In genomic region chr11:45144126-45145082, GRCh38 we compare ENCODE assay signal across 18 cellular contexts. TPM values are rescaled to one million over a fixed set of nuclear protein-coding genes. Genes with fewer than 3 reads are reported as not detected.
A peak's percentile ranks its signal among the peaks of the same experiment; 100 is the strongest.
DNase-seq lines count a peak whose midpoint lies in the region; TF ChIP-seq lines count a peak whose summit lies in the region.
"Had no signal": no experiment of that assay in that cellular context is flagged by ENCODE, and none has a peak within 500 bp of the region (broad histone marks: within the 10 kb centered on the region; RNA-seq: fewer than 3 reads in every experiment).

No MANE protein-coding gene starts in this region.

- no peaks in the 10 kb centered on the region for H3K27me3 ChIP-seq in mesendoderm (ENCODE audit: insufficient read depth, low read length, poor library complexity)
- H3K27me3 ChIP-seq: right atrium auricular region had no signal

- no peak overlapping the region for H3K4ac ChIP-seq in mesendoderm (ENCODE audit: low read depth, low read length)

- peaks cover 4% of the 10 kb centered on the region for H3K9me3 Mint-ChIP-seq in neural crest cell
- H3K9me3 Mint-ChIP-seq: endodermal cell had no signal

- no peak overlapping the region for H3K23ac ChIP-seq in mesendoderm (ENCODE audit: low read length)

- no peak overlapping the region for H2BK120ac ChIP-seq in mesendoderm (ENCODE audit: low read depth, low read length)

- no CpG with 5 or more reads among the region's 16 CpGs for WGBS in mesendoderm (ENCODE audit: extremely low coverage, insufficient coverage, low lambda C conversion rate)

- H2BK5ac ChIP-seq in mesendoderm (ENCODE audit: low read length): no peak overlapping the region

- H3K36me3 Mint-ChIP-seq in neural crest cell (ENCODE audit: low read depth): no peaks in the 10 kb centered on the region

- peak overlapping the region; percentile 10 for H3K27ac Mint-ChIP-seq in neural crest cell (ENCODE audit: unreplicated experiment)
- H3K27ac Mint-ChIP-seq: endodermal cell had no signal

- DNase-seq in activated CD4-positive, CD25-positive, alpha-beta regulatory T cell treated with anti-CD3 and anti-CD28 coated beads, Interleukin-2, amount 50 U/mL, for 72 hours: peak; percentile 14
- DNase-seq in activated CD4-positive, CD25-positive, alpha-beta regulatory T cell (lab: John Stamatoyannopoulos, UW): no peak
- DNase-seq in D341Med (ENCODE audit: low spot score) (peak; percentile 4), ecto neural progenitor cell (ENCODE audit: low spot score) (peak; percentile 23), neural crest cell (ENCODE audit: low read depth, low spot score) (no peak), NAMALWA (ENCODE audit: low spot score) (no peak), NCI-H146 (lab: John Stamatoyannopoulos, UW) (no peak), mesendoderm (no peak)
- DNase-seq: activated naive CD4-positive, alpha-beta T cell treated with Interleukin-2 at 50 U/mL for 16 hours; DMS 273 treated with DMSO at 0.1 percent for 48 hours; endodermal cell; NCI-H1092 treated with DMSO at 0.1 percent for 48 hours; NCI-H510A treated with DMSO at 0.1 percent for 48 hours; nucleus accumbens; SK-N-SH had no signal

- H3K4me3 ChIP-seq in mesendoderm (ENCODE audit: low read length): no peak overlapping the region
- H3K4me3 ChIP-seq: BLaER1 treated with 17β-estradiol and CSF1 and Interleukin-3, amounts not matched to agents 10 nM and 100 nM had no signal

- no peaks in the 10 kb centered on the region for H3K36me3 ChIP-seq in mesendoderm (ENCODE audit: control insufficient read depth, insufficient read depth, low read length)
- H3K36me3 ChIP-seq: BLaER1 treated with 17β-estradiol and CSF1 and Interleukin-3, amounts not matched to agents 10 nM and 100 nM; right atrium auricular region had no signal

- peaks cover 29% of the 10 kb centered on the region for H3K4me1 Mint-ChIP-seq in neural crest cell

- TF ChIP-seq CTCF in neural crest cell (conservative IDR thresholded peaks at IDR 0.05): no peak

- H3K4me1 ChIP-seq in mesendoderm (ENCODE audit: control insufficient read depth, low read depth, low read length): no peaks in the 10 kb centered on the region

- no peak overlapping the region for H2BK15ac ChIP-seq in mesendoderm (replicated peaks; ENCODE audit: low read depth)

- no peak overlapping the region for H4K8ac ChIP-seq in mesendoderm (ENCODE audit: low read depth, low read length)

- no peak overlapping the region for H3K56ac ChIP-seq in mesendoderm (ENCODE audit: low read length)

- peak overlapping the region; percentile 94 for H3K4me3 Mint-ChIP-seq in neural crest cell

- H3K79me2 ChIP-seq in mesendoderm (ENCODE audit: control insufficient read depth, insufficient read depth, low read length): peaks cover 10% of the 10 kb centered on the region

- H4K5ac ChIP-seq in mesendoderm (ENCODE audit: low read length): no peak overlapping the region

- H3K27me3 Mint-ChIP-seq in neural crest cell (ENCODE audit: low read depth): peaks cover 69% of the 10 kb centered on the region

- no peak overlapping the region for H3K9ac ChIP-seq in mesendoderm (ENCODE audit: low read length)
- H3K9ac ChIP-seq: BLaER1 treated with 17β-estradiol and CSF1 and Interleukin-3, amounts not matched to agents 10 nM and 100 nM; SK-N-SH had no signal

- peaks cover 11% of the 10 kb centered on the region for H3K79me1 ChIP-seq in mesendoderm (ENCODE audit: low read length)

- no peak overlapping the region for H3K4me2 ChIP-seq in mesendoderm (ENCODE audit: low read length)
- H3K4me2 ChIP-seq: SK-N-SH had no signal

- H3K27ac ChIP-seq in mesendoderm (ENCODE audit: low read depth, low read length): no peak overlapping the region
- H3K27ac ChIP-seq: BLaER1 treated with 17β-estradiol and CSF1 and Interleukin-3, amounts not matched to agents 10 nM and 100 nM; right atrium auricular region; RWPE1 had no signal

- no peak overlapping the region for H2AK5ac ChIP-seq in mesendoderm (ENCODE audit: low read length)

- no peak overlapping the region for H3K18ac ChIP-seq in mesendoderm (ENCODE audit: low read length)

RNA-seq across cellular contexts. Expression of gene PRDM11, which starts 2.0 kb away (rescaled TPM):
- total RNA-seq in neural crest cell: 13.1 and 15.2 TPM in 2 replicates
- 5.4 TPM for polyA plus RNA-seq in mesendoderm (2013, experiment 1 of 2)
- 5.4 TPM for polyA plus RNA-seq in mesendoderm (2013, experiment 2 of 2)

Comparison
In these comparisons a context has a peak if more than half of its experiments do, and no peak if none do; other contexts are left out.
1. DNase-seq: peak in activated CD4-positive, CD25-positive, alpha-beta regulatory T cell treated with anti-CD3 and anti-CD28 coated beads, Interleukin-2, amount 50 U/mL, for 72 hours (single experiment), D341Med (single experiment) and ecto neural progenitor cell (single experiment); none in activated CD4-positive, CD25-positive, alpha-beta regulatory T cell (0 of 4), neural crest cell (single experiment), NAMALWA (single experiment), NCI-H146 (single experiment) and mesendoderm (single experiment).